Comparison of ENCODE assay signal across 1 cellular context in genomic region chr17:75976175-75976848, GRCh38.
TF ChIP-seq lines count a peak whose summit lies in the region.

No MANE protein-coding gene starts in this region.

TF ChIP-seq in HepG2, 621 proteins besides CTCF, POLR2A, EP300 and RAD21 (continued from another document and continues in another):
- peak; percentile 41; the same call in 1 of the 2 replicates for TF ChIP-seq BRF2 (CRISPR knock-in tag; IDR thresholded peaks at IDR 0.05)
- TF ChIP-seq ZBTB8A (CRISPR knock-in tag; IDR thresholded peaks at IDR 0.05; ENCODE audit: borderline replicate concordance, low read depth), result no peak
- TF ChIP-seq HOXD1 (CRISPR knock-in tag; IDR thresholded peaks at IDR 0.05), result no peak
- 0 out of 2 replicates have a peak, but pooled peaks have one; percentile 1 for TF ChIP-seq KLF11 (CRISPR knock-in tag; IDR thresholded peaks at IDR 0.05)
- TF ChIP-seq PLSCR1 (CRISPR knock-in tag; IDR thresholded peaks at IDR 0.05; ENCODE audit: borderline replicate concordance), result no peak
- no peak for TF ChIP-seq PRDM15 (CRISPR knock-in tag; IDR thresholded peaks at IDR 0.05)
- TF ChIP-seq PITX1 (CRISPR knock-in tag; IDR thresholded peaks at IDR 0.05), result peak; percentile 10; the same call in 1 of the 2 replicates
- no peak for TF ChIP-seq SP140L (CRISPR knock-in tag; IDR thresholded peaks at IDR 0.05; ENCODE audit: borderline replicate concordance)
- TF ChIP-seq PRDM4 (CRISPR knock-in tag; IDR thresholded peaks at IDR 0.05; ENCODE audit: borderline replicate concordance), result no peak
- TF ChIP-seq ZNF280B (CRISPR knock-in tag; IDR thresholded peaks at IDR 0.05; ENCODE audit: borderline replicate concordance), result no peak
- TF ChIP-seq TP53 (CRISPR knock-in tag; conservative IDR thresholded peaks at IDR 0.05), result no peak
- peak; percentile 53; the same call in 1 of the 2 replicates for TF ChIP-seq KDM5A (IDR thresholded peaks at IDR 0.05; ENCODE audit: borderline replicate concordance, low read length)
- no peak for TF ChIP-seq CEBPZ (IDR thresholded peaks at IDR 0.05; ENCODE audit: low read length)
- no peak for TF ChIP-seq ZNF556 (CRISPR knock-in tag; IDR thresholded peaks at IDR 0.05; ENCODE audit: borderline replicate concordance)
- peak; percentile 76 for TF ChIP-seq CREB1 (IDR thresholded peaks at IDR 0.05)
- peak; percentile 83 for TF ChIP-seq CREB1 (CRISPR knock-in tag; IDR thresholded peaks at IDR 0.05)
- no peak for TF ChIP-seq ZNF101 (CRISPR knock-in tag; IDR thresholded peaks at IDR 0.05; ENCODE audit: borderline replicate concordance, low read depth)
- no peak for TF ChIP-seq ELF4 (CRISPR knock-in tag; IDR thresholded peaks at IDR 0.05; ENCODE audit: borderline replicate concordance)
- TF ChIP-seq MAX (IDR thresholded peaks at IDR 0.05), result 0 out of 2 replicates have a peak, but pooled peaks have one; percentile 26
- TF ChIP-seq HNRNPLL (IDR thresholded peaks at IDR 0.05; ENCODE audit: low read depth, low read length, poor library complexity, severe bottlenecking), result no peak
- TF ChIP-seq SOX13 (IDR thresholded peaks at IDR 0.05), result peak; percentile 62; the same call in 1 of the 2 replicates
- peak in 1 of 2 experiments; percentile 83; a peak in 2 of 4 replicates for TF ChIP-seq SOX13 (CRISPR knock-in tag; conservative IDR thresholded peaks at IDR 0.05 in 1 of 2, IDR thresholded peaks at IDR 0.05 in 1 of 2)
- 0 out of 2 replicates have a peak, but pooled peaks have one; percentile 19 for TF ChIP-seq ESRRA (CRISPR knock-in tag; IDR thresholded peaks at IDR 0.05; ENCODE audit: low read depth)
- no peak for TF ChIP-seq CAMTA2 (CRISPR knock-in tag; IDR thresholded peaks at IDR 0.05; ENCODE audit: borderline replicate concordance)
- TF ChIP-seq CEBPG (CRISPR knock-in tag; IDR thresholded peaks at IDR 0.05), result peak; percentile 81
- no peak for TF ChIP-seq U2AF1 (optimal IDR thresholded peaks at IDR 0.05; ENCODE audit: low read depth, low read length)
- TF ChIP-seq ZFP36 (IDR thresholded peaks at IDR 0.05; ENCODE audit: borderline replicate concordance, low read depth, low read length, partially characterized antibody), result no peak
- TF ChIP-seq HMGXB4 (CRISPR knock-in tag; IDR thresholded peaks at IDR 0.05; ENCODE audit: borderline replicate concordance in 1 of 2, low read depth in 1 of 2), result peak in 1 of 2 experiments; percentile 29; a peak in 2 of 4 replicates
- TF ChIP-seq GFI1 (CRISPR knock-in tag; IDR thresholded peaks at IDR 0.05; ENCODE audit: borderline replicate concordance), result peak; percentile 48; the same call in 1 of the 2 replicates
